ENCODE assay signal across 13 cellular contexts in the genomic region with DNA sequence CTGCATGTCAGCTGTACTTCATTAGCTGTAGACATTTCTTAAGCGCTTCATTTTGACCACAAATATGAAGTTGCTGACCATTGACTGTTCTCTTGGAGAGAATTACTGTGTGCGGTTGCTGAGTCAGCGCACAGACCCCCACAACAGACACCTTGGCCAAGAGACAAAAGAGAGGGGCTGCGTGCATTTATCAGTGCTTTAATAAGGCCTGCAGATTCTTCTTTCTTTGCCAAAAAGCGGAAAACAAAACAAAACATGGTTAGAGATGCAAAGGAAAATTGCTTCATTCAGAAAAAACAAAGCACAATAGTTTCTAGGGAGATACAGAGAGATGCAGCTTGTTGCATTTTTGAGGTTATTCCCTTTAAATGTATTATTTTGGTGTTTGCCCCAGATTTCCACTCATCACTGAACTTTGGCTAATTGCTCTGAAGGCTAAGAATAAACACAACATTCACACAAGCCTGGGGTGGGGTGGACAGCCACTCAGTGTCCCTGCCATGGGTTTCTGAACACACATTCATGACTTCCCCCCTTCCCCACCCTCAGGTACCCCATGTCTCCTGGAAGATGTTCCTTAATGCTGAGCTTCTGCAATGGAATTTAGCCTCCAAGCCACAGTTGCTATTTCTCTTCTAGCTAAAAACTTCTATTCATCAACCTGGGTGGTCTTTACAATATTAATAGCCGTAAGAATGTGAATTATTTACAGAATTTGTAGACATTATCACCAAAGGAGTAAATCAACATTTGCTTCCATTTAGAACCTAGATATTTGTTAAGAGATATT.
DNase-seq lines count a peak whose midpoint lies in the region; ATAC-seq and TF ChIP-seq lines count a peak whose summit lies in the region.
"Had no signal": no experiment of that assay in that cellular context is flagged by ENCODE, and none has a peak within 500 bp of the region (broad histone marks: within the 10 kb centered on the region; RNA-seq: fewer than 3 reads in every experiment).

No MANE protein-coding gene starts in this region.

- H2BK15ac ChIP-seq in mesenchymal stem cell (ENCODE audit: low read depth, poor library complexity, severe bottlenecking) = no peak overlapping the region

- no peak overlapping the region for H3K4ac ChIP-seq in mesenchymal stem cell (ENCODE audit: low read depth in 1 of 2, low read length in 2 of 2)

- peak overlapping the region; percentile 78 for H2AK5ac ChIP-seq in mesenchymal stem cell (ENCODE audit: low read length, severe bottlenecking)

- H3K4me3 Mint-ChIP-seq in brain = no peak overlapping the region
- H3K4me3 Mint-ChIP-seq: activated B cell treated with CpG ODN at 0.5 μM for 24 hours had no signal

- peak overlapping the region in 1 of 2 experiments; percentile 56 for H2BK12ac ChIP-seq in mesenchymal stem cell (ENCODE audit: low read length in 2 of 2)

- no peaks in the 10 kb centered on the region for H3K27me3 Mint-ChIP-seq in brain

- TF ChIP-seq CTCF in right atrium auricular region (IDR thresholded peaks at IDR 0.05) (no peak), left ventricle myocardium inferior (IDR thresholded peaks at IDR 0.05; ENCODE audit: borderline replicate concordance) (no peak), brain (conservative IDR thresholded peaks at IDR 0.05) (no peak)

- peaks cover 67% of the 10 kb centered on the region for H3K4me1 Mint-ChIP-seq in brain
- H3K4me1 Mint-ChIP-seq: activated B cell treated with CpG ODN at 0.5 μM for 24 hours had no signal

- H3K9me3 Mint-ChIP-seq in brain = no peaks in the 10 kb centered on the region
- H3K9me3 Mint-ChIP-seq: activated B cell treated with CpG ODN at 0.5 μM for 24 hours had no signal

- H3K18ac ChIP-seq in mesenchymal stem cell (ENCODE audit: low read depth in 1 of 2, low read length in 2 of 2) = no peak overlapping the region

- H3K4me1 ChIP-seq in right atrium auricular region (peaks cover 0 to 13% of the 10 kb centered on the region in 2 donors), left ventricle myocardium inferior (peaks cover 35% of the 10 kb centered on the region), mesenchymal stem cell (ENCODE audit: control insufficient read depth, insufficient read depth, low read depth, low read length) (peaks cover 28% of the 10 kb centered on the region)
- H3K4me1 ChIP-seq: Peyer's patch had no signal

- H3K36me3 ChIP-seq in right atrium auricular region (no peaks in the 10 kb centered on the region), left ventricle myocardium inferior (no peaks in the 10 kb centered on the region), mesenchymal stem cell (ENCODE audit: control insufficient read depth in 1 of 2, insufficient read depth in 2 of 2, low read depth in 1 of 2, low read length in 2 of 2) (no peaks in the 10 kb centered on the region)
- H3K36me3 ChIP-seq: neutrophil, Peyer's patch had no signal

- no peak overlapping the region for H4K8ac ChIP-seq in mesenchymal stem cell (ENCODE audit: low read length)

- H3K27me3 ChIP-seq in right atrium auricular region = no peaks in the 10 kb centered on the region
- H3K27me3 ChIP-seq in left ventricle myocardium inferior (ENCODE audit: low read depth) = no peaks in the 10 kb centered on the region
- H3K27me3 ChIP-seq in mesenchymal stem cell (ENCODE audit: control insufficient read depth in 1 of 2, insufficient read depth in 1 of 2, low read length in 2 of 2) = no peaks in the 10 kb centered on the region
- H3K27me3 ChIP-seq: neutrophil, Peyer's patch had no signal

- H3K14ac ChIP-seq in mesenchymal stem cell (ENCODE audit: low read length in 2 of 2) = no peak overlapping the region

- intact Hi-C loops in left ventricle myocardium inferior (cut with micrococcal nuclease) (no loop called here), Right ventricle myocardium superior (cut with DNase I) (no loop called here)

- peak overlapping the region; percentile 79 for H3K9ac ChIP-seq in mesenchymal stem cell (ENCODE audit: low read length)

- H3K4me3 ChIP-seq in right atrium auricular region (no peak overlapping the region), left ventricle myocardium inferior (no peak overlapping the region), mesenchymal stem cell (ENCODE audit: insufficient read depth in 1 of 2, low read depth in 1 of 2, low read length in 2 of 2) (peak overlapping the region in 1 of 2 experiments; percentile 25)
- H3K4me3 ChIP-seq: Peyer's patch had no signal

- H3K23ac ChIP-seq in mesenchymal stem cell (ENCODE audit: low read length in 2 of 2) = no peak overlapping the region

- H3K4me2 ChIP-seq in mesenchymal stem cell (ENCODE audit: low read length, poor library complexity, severe bottlenecking) = peak overlapping the region; percentile 31

- H3K36me3 Mint-ChIP-seq in brain = no peaks in the 10 kb centered on the region

- peak overlapping the region; percentile 80 for H2BK5ac ChIP-seq in mesenchymal stem cell (ENCODE audit: low read depth, low read length, poor library complexity, severe bottlenecking)

- 23% methylated on average over 5 of the region's 6 CpGs for WGBS in mesenchymal stem cell

- no peaks in the 10 kb centered on the region for H3K79me1 ChIP-seq in mesenchymal stem cell (replicated peaks; ENCODE audit: low read length, poor library complexity, severe bottlenecking)

- no peak overlapping the region for H2AFZ ChIP-seq in mesenchymal stem cell (ENCODE audit: low read depth, low read length)

- H3K27ac ChIP-seq in right atrium auricular region (no peak overlapping the region), left ventricle myocardium inferior (replicated peaks) (no peak overlapping the region), mesenchymal stem cell (ENCODE audit: low read length, poor library complexity, severe bottlenecking) (peak overlapping the region; percentile 92)
- H3K27ac ChIP-seq: neutrophil had no signal

- H3K9me3 ChIP-seq in right atrium auricular region (no peaks in the 10 kb centered on the region), left ventricle myocardium inferior (replicated peaks) (no peaks in the 10 kb centered on the region), mesenchymal stem cell (ENCODE audit: control insufficient read depth, low read length) (no peaks in the 10 kb centered on the region)
- H3K9me3 ChIP-seq: neutrophil, Peyer's patch had no signal

- no peak overlapping the region for H2BK120ac ChIP-seq in mesenchymal stem cell (ENCODE audit: low read depth, low read length)

- DNase-seq in right atrium auricular region (ENCODE audit: low spot score) = peak; percentile 38
- DNase-seq in left ventricle myocardium inferior = no peak
- DNase-seq in mesenchymal stem cell = peak; percentile 90
- no peak for DNase-seq in putamen (ENCODE audit: low spot score)
- no peak for DNase-seq in Right ventricle myocardium superior
- DNase-seq in effector CD4-positive, alpha-beta T cell = no peak
- DNase-seq: 8988T, activated B cell treated with CpG ODN at 0.5 μM for 24 hours, NCI-H187 treated with DMSO at 0.1 percent for 48 hours, Peyer's patch had no signal

- ATAC-seq in GM21619 (IDR thresholded peaks at IDR 0.05; ENCODE audit: unreplicated experiment) (no peak), Right ventricle myocardium superior (ENCODE audit: poor library complexity) (no peak)

- H4K91ac ChIP-seq in mesenchymal stem cell (ENCODE audit: low read length) = no peak overlapping the region

- H3K27ac Mint-ChIP-seq in brain = peak overlapping the region in 3 of 5 experiments; percentile 11 to 53 (median 36)
- H3K27ac Mint-ChIP-seq: activated B cell treated with CpG ODN at 0.5 μM for 24 hours had no signal

Comparison
In these comparisons a context has a peak if more than half of its experiments do, and no peak if none do; other contexts are left out.
1. DNase-seq: peak in right atrium auricular region (single experiment) and mesenchymal stem cell (single experiment); none in left ventricle myocardium inferior (single experiment), putamen (single experiment), Right ventricle myocardium superior (single experiment) and effector CD4-positive, alpha-beta T cell (single experiment).